ENCODE assay signal across 1 cellular context in genomic region chr19:7920520-7921301, GRCh38.
TF ChIP-seq lines count a peak whose summit lies in the region.

No MANE protein-coding gene starts in this region.

TF ChIP-seq in K562, 482 proteins besides CTCF, POLR2A, EP300 and RAD21 (continued from another document):
- TF ChIP-seq ZBTB2 (IDR thresholded peaks at IDR 0.05) (peak; percentile 48; the same call in 1 of the 2 replicates), CBFB (CRISPR knock-in tag; IDR thresholded peaks at IDR 0.05) (no peak), GMEB1 (CRISPR knock-in tag; IDR thresholded peaks at IDR 0.05) (peak; percentile 17; the same call in 1 of the 2 replicates), NCOA2 (IDR thresholded peaks at IDR 0.05; ENCODE audit: partially characterized antibody in 2 of 2) (no peak), MTA3 (IDR thresholded peaks at IDR 0.05; ENCODE audit: borderline replicate concordance) (no peak; the same call in 1 of the 2 replicates), ZNF561 (CRISPR knock-in tag; conservative IDR thresholded peaks at IDR 0.05) (no peak), HOMEZ (CRISPR knock-in tag; IDR thresholded peaks at IDR 0.05) (no peak), STAT5A (IDR thresholded peaks at IDR 0.05; ENCODE audit: borderline replicate concordance, low read length) (no peak), ETV1 (tag; conservative IDR thresholded peaks at IDR 0.05; ENCODE audit: low read depth) (no peak; the same call in 1 of the 2 replicates), ELK1 (CRISPR knock-in tag; IDR thresholded peaks at IDR 0.05) (no peak), MECOM (CRISPR knock-in tag; IDR thresholded peaks at IDR 0.05) (no peak), ZKSCAN3 (CRISPR knock-in tag; IDR thresholded peaks at IDR 0.05) (no peak), TEAD1 (CRISPR knock-in tag; IDR thresholded peaks at IDR 0.05) (0 out of 4 replicates have a peak, but pooled peaks of 1 of the 2 experiments have one; percentile 73), ELF4 (CRISPR knock-in tag; IDR thresholded peaks at IDR 0.05) (peak; percentile 86), RBBP5 (IDR thresholded peaks at IDR 0.05; ENCODE audit: borderline replicate concordance, insufficient read depth, low read length, poor library complexity, severe bottlenecking) (no peak), ZNF395 (CRISPR knock-in tag; IDR thresholded peaks at IDR 0.05) (no peak), MTF1 (CRISPR knock-in tag; IDR thresholded peaks at IDR 0.05; ENCODE audit: borderline replicate concordance) (no peak), FOS (IDR thresholded peaks at IDR 0.05; ENCODE audit: extremely low read depth, insufficient read length) (no peak), RNF2 (IDR thresholded peaks at IDR 0.05) (peak; percentile 14; the same call in 1 of the 2 replicates), CUX1 (CRISPR knock-in tag; IDR thresholded peaks at IDR 0.05) (no peak), RFX7 (CRISPR knock-in tag; IDR thresholded peaks at IDR 0.05) (no peak), E2F8 (IDR thresholded peaks at IDR 0.05; ENCODE audit: low read depth, partially characterized antibody) (no peak), ZNF778 (CRISPR knock-in tag; IDR thresholded peaks at IDR 0.05) (no peak), ZNF655 (CRISPR knock-in tag; IDR thresholded peaks at IDR 0.05) (no peak), GABPB2 (CRISPR knock-in tag; conservative IDR thresholded peaks at IDR 0.05) (no peak), PTTG1 (tag; IDR thresholded peaks at IDR 0.05; ENCODE audit: low read depth) (no peak), ASH1L (IDR thresholded peaks at IDR 0.05; ENCODE audit: borderline replicate concordance, low read depth, partially characterized antibody) (no peak), SRF (CRISPR knock-in tag; IDR thresholded peaks at IDR 0.05) (no peak), ATF3 (IDR thresholded peaks at IDR 0.05) (no peak), ATF3 (CRISPR knock-in tag; conservative IDR thresholded peaks at IDR 0.05) (no peak), MTA1 (IDR thresholded peaks at IDR 0.05; ENCODE audit: borderline replicate concordance) (0 out of 2 replicates have a peak, but pooled peaks have one; percentile 40), TARDBP (IDR thresholded peaks at IDR 0.05) (no peak), ZBTB5 (IDR thresholded peaks at IDR 0.05) (no peak), ATF1 (CRISPR knock-in tag; IDR thresholded peaks at IDR 0.05) (no peak), ATF1 (tag; IDR thresholded peaks at IDR 0.05) (peak; percentile 32; the same call in 1 of the 2 replicates), POLR2G (IDR thresholded peaks at IDR 0.05; ENCODE audit: low read depth, low read length) (0 out of 2 replicates have a peak, but pooled peaks have one; percentile 38), ZNF79 (CRISPR knock-in tag; IDR thresholded peaks at IDR 0.05; ENCODE audit: low read depth) (no peak), MAZ (CRISPR knock-in tag; conservative IDR thresholded peaks at IDR 0.05 in 1 of 2, IDR thresholded peaks at IDR 0.05 in 1 of 2) (peak; percentile 66 to 83; a peak in 3 of 4 replicates), CREB3L1 (IDR thresholded peaks at IDR 0.05; ENCODE audit: borderline replicate concordance, low read depth) (no peak)
